In genomic region chr1:154154053-154154452, GRCh38 we compare ENCODE assay signal across 16 cellular contexts. TPM values are rescaled to one million over a fixed set of nuclear protein-coding genes. Genes with fewer than 3 reads are reported as not detected.
A peak's percentile ranks its signal among the peaks of the same experiment; 100 is the strongest.
DNase-seq lines count a peak whose midpoint lies in the region; ATAC-seq, FAIRE-seq and TF ChIP-seq lines count a peak whose summit lies in the region.
"Had no signal": no experiment of that assay in that cellular context is flagged by ENCODE, and none has a peak within 500 bp of the region (broad histone marks: within the 10 kb centered on the region; RNA-seq: fewer than 3 reads in every experiment).

No MANE protein-coding gene starts in this region.

- intact Hi-C loops in activated naive CD4-positive, alpha-beta T cell treated with anti-CD3 and anti-CD28 coated beads for 36 hours (cut with micrococcal nuclease) = loop anchor here (10.0 kb wide), 2 partner anchors 479 to 619 kb away; partner anchors contain the start of genes ILF2, NPR1 and S100A6
- intact Hi-C loops in K562 (cut with micrococcal nuclease) = no loop called here

- ATAC-seq in K562 (no peak), HG03045 (IDR thresholded peaks at IDR 0.05; ENCODE audit: unreplicated experiment) (no peak)

- CTCF ChIA-PET in activated naive CD4-positive, alpha-beta T cell treated with anti-CD3 and anti-CD28 coated beads for 36 hours (lab: Charles Lee) = interaction anchor here (0.6 kb wide), 1 partner anchor 16 kb away, joined by 4 read pairs; no protein-coding TSS in a partner anchor
- CTCF ChIA-PET in activated naive CD4-positive, alpha-beta T cell treated with anti-CD3 and anti-CD28 coated beads, Interleukin-2, amount 10 ng/mL, durations not matched to agents 7 days and 5 days (lab: Charles Lee) = no interaction called here
- CTCF ChIA-PET in K562 (lab: Yijun Ruan, JAX; ENCODE audit: low intra/inter-chr PET ratio) = no interaction called here

- in situ Hi-C loops in K562 (cut with MboI) = no loop called here

- no peak for FAIRE-seq in K562 (lab: Jason Lieb, UNC)
- FAIRE-seq: keratinocyte had no signal

- POLR2A ChIA-PET in K562 (lab: Yijun Ruan, JAX) = interaction anchor here (0.5 kb wide), 1 partner anchor 118 kb away, joined by 3 read pairs; no protein-coding TSS in a partner anchor

- TF ChIP-seq POLR2A in K562 (conservative IDR thresholded peaks at IDR 0.05) (no peak), tibial nerve (IDR thresholded peaks at IDR 0.05) (no peak)

- H3K9me3 ChIP-seq in K562 (replicated peaks; ENCODE audit: control insufficient read depth, insufficient read depth, low read depth, low read length) (0 out of 2 replicates have a peak, but pooled peaks cover under 1% of the 10 kb centered on the region), muscle layer of duodenum (ENCODE audit: control insufficient read depth in 1 of 2, low read length in 2 of 2) (no peaks in the 10 kb centered on the region), tibial nerve (no peaks in the 10 kb centered on the region)

- H3K27ac ChIP-seq in K562 (ENCODE audit: extremely low read depth, low read depth, low read length) (no peak overlapping the region), muscle layer of duodenum (ENCODE audit: low read length) (peak overlapping the region; percentile 62), tibial nerve (peak overlapping the region; percentile 53 to 90 (median 71))
- H3K27ac ChIP-seq: KMS-11 had no signal

- no peaks in the 10 kb centered on the region for H3K27me3 Mint-ChIP-seq in activated naive CD4-positive, alpha-beta T cell treated with anti-CD3 and anti-CD28 coated beads for 36 hours (ENCODE audit: low read depth)
- no peaks in the 10 kb centered on the region for H3K27me3 Mint-ChIP-seq in activated naive CD4-positive, alpha-beta T cell treated with anti-CD3 and anti-CD28 coated beads, Interleukin-2, amount 10 ng/mL, durations not matched to agents 7 days and 5 days

- no peak overlapping the region for H3K9ac ChIP-seq in K562 (ENCODE audit: insufficient read depth in 1 of 2, low read depth in 2 of 2, low read length in 2 of 2)
- H3K9ac ChIP-seq: KMS-11 had no signal

- H3K27me3 ChIP-seq in K562 (ENCODE audit: control insufficient read depth in 2 of 2, insufficient read depth in 2 of 2, low read length in 2 of 2) (no peaks in the 10 kb centered on the region), muscle layer of duodenum (ENCODE audit: low read depth, low read length) (no peaks in the 10 kb centered on the region), tibial nerve (no peaks in the 10 kb centered on the region)

- no peak for DNase-seq in activated naive CD4-positive, alpha-beta T cell treated with anti-CD3 and anti-CD28 coated beads for 36 hours
- DNase-seq in activated naive CD4-positive, alpha-beta T cell treated with anti-CD3 and anti-CD28 coated beads, Interleukin-2, amount 10 ng/mL, durations not matched to agents 7 days and 5 days = no peak
- DNase-seq in K562 (ENCODE audit: extremely low read depth in 1 of 4, low spot score in 3 of 4) (no peak), tibial nerve (ENCODE audit: low spot score in 2 of 2) (no peak), GOT3 (lab: John Stamatoyannopoulos, UW) (no peak)
- no peak for DNase-seq in effector CD4-positive, alpha-beta T cell
- DNase-seq: DND-41, NCI-H1436 treated with DMSO at 0.1 percent for 48 hours, NCI-H69, T1000 had no signal

- H3K4me3 ChIP-seq in K562 = no peak overlapping the region
- H3K4me3 ChIP-seq in muscle layer of duodenum (ENCODE audit: low read depth in 1 of 2, low read length in 2 of 2) = no peak overlapping the region
- no peak overlapping the region for H3K4me3 ChIP-seq in tibial nerve
- H3K4me3 ChIP-seq: skin epidermis had no signal

- no peak for TF ChIP-seq RAD21 in K562 (CRISPR knock-in tag; conservative IDR thresholded peaks at IDR 0.05 in 1 of 2, IDR thresholded peaks at IDR 0.05 in 1 of 2)

- TF ChIP-seq EP300 in K562 (IDR thresholded peaks at IDR 0.05; ENCODE audit: low read length) (no peak), tibial nerve (IDR thresholded peaks at IDR 0.05) (no peak)

- 84% methylated on average over 6 of the region's 6 CpGs for WGBS in K562 (ENCODE audit: insufficient coverage, low coverage, missing lambda C conversion rate)
- 91 to 97% methylated on average over 6 of the region's 6 CpGs for WGBS in tibial nerve, 2 donors

- no peaks in the 10 kb centered on the region for H3K9me1 ChIP-seq in K562 (ENCODE audit: control insufficient read depth, insufficient read depth, low read length)

- no peak overlapping the region for H3K4me3 Mint-ChIP-seq in activated naive CD4-positive, alpha-beta T cell treated with anti-CD3 and anti-CD28 coated beads for 36 hours
- H3K4me3 Mint-ChIP-seq in activated naive CD4-positive, alpha-beta T cell treated with anti-CD3 and anti-CD28 coated beads, Interleukin-2, amount 10 ng/mL, durations not matched to agents 7 days and 5 days = no peak overlapping the region

- peaks cover 39% of the 10 kb centered on the region for H3K36me3 ChIP-seq in K562 (ENCODE audit: control insufficient read depth, insufficient read depth, low read length)
- peaks cover 7 to 16% of the 10 kb centered on the region in 2 donors for H3K36me3 ChIP-seq in muscle layer of duodenum (ENCODE audit: control insufficient read depth in 1 of 2, insufficient read depth in 2 of 2, low read length in 2 of 2)
- peaks cover 0 to 8% (median 0%) of the 10 kb centered on the region in 3 donors for H3K36me3 ChIP-seq in tibial nerve

- H3K27ac Mint-ChIP-seq in activated naive CD4-positive, alpha-beta T cell treated with anti-CD3 and anti-CD28 coated beads for 36 hours = peak overlapping the region; percentile 82
- H3K27ac Mint-ChIP-seq in activated naive CD4-positive, alpha-beta T cell treated with anti-CD3 and anti-CD28 coated beads, Interleukin-2, amount 10 ng/mL, durations not matched to agents 7 days and 5 days = no peak overlapping the region

- peaks cover 55% of the 10 kb centered on the region for H3K4me1 Mint-ChIP-seq in activated naive CD4-positive, alpha-beta T cell treated with anti-CD3 and anti-CD28 coated beads for 36 hours (ENCODE audit: low read depth)
- H3K4me1 Mint-ChIP-seq in activated naive CD4-positive, alpha-beta T cell treated with anti-CD3 and anti-CD28 coated beads, Interleukin-2, amount 10 ng/mL, durations not matched to agents 7 days and 5 days = peaks cover 53% of the 10 kb centered on the region

- no TSS peak for BruUV-seq in K562 (replicated peaks; lab: Mats Ljungman, UMichigan)

- H3K9me3 Mint-ChIP-seq in activated naive CD4-positive, alpha-beta T cell treated with anti-CD3 and anti-CD28 coated beads for 36 hours = no peaks in the 10 kb centered on the region
- no peaks in the 10 kb centered on the region for H3K9me3 Mint-ChIP-seq in activated naive CD4-positive, alpha-beta T cell treated with anti-CD3 and anti-CD28 coated beads, Interleukin-2, amount 10 ng/mL, durations not matched to agents 7 days and 5 days

- no peak for TF ChIP-seq CTCF in K562 (IDR thresholded peaks at IDR 0.05 in 2 of 3, conservative IDR thresholded peaks at IDR 0.05 in 1 of 3; ENCODE audit: insufficient read depth in 2 of 3, low read depth in 1 of 3, low read length in 3 of 3)
- TF ChIP-seq CTCF in tibial nerve (IDR thresholded peaks at IDR 0.05) = no peak

- peaks cover 5% of the 10 kb centered on the region; the same call in 1 of the 3 replicates for H3K79me2 ChIP-seq in K562 (ENCODE audit: control insufficient read depth, insufficient read depth, low read length)

- no peaks in the 10 kb centered on the region for H4K20me1 ChIP-seq in K562 (replicated peaks; ENCODE audit: control insufficient read depth, insufficient read depth, low read length)

- H3K4me2 ChIP-seq in K562 (ENCODE audit: insufficient read depth, low read length) = no peak overlapping the region
- H3K4me2 ChIP-seq: KMS-11 had no signal

- no peak overlapping the region for H2AFZ ChIP-seq in K562 (ENCODE audit: low read depth, low read length)

- H3K4me1 ChIP-seq in K562 (replicated peaks in 1 of 2; ENCODE audit: control insufficient read depth in 2 of 2, insufficient read depth in 2 of 2, low read length in 2 of 2) = peaks cover 23 to 38% of the 10 kb centered on the region in 2 experiments
- H3K4me1 ChIP-seq in muscle layer of duodenum (ENCODE audit: control insufficient read depth in 1 of 2, insufficient read depth in 2 of 2, low read length in 2 of 2) = peaks cover 0 to 12% of the 10 kb centered on the region in 2 donors
- peaks cover 0 to 59% (median 37%) of the 10 kb centered on the region in 4 donors for H3K4me1 ChIP-seq in tibial nerve

- H3K36me3 Mint-ChIP-seq in activated naive CD4-positive, alpha-beta T cell treated with anti-CD3 and anti-CD28 coated beads for 36 hours (ENCODE audit: low read depth) = peaks cover 30% of the 10 kb centered on the region
- peaks cover 57% of the 10 kb centered on the region for H3K36me3 Mint-ChIP-seq in activated naive CD4-positive, alpha-beta T cell treated with anti-CD3 and anti-CD28 coated beads, Interleukin-2, amount 10 ng/mL, durations not matched to agents 7 days and 5 days

RNA-seq across cellular contexts. Expression of gene NUP210L, which starts 0.8 kb away (rescaled TPM):
- under 1 TPM; 0.02 to 0.05 TPM for total RNA-seq in activated naive CD4-positive, alpha-beta T cell treated with anti-CD3 and anti-CD28 coated beads for 36 hours
- 0.07 TPM in 1 of 2 replicates, not detected in the other for total RNA-seq in K562 (2011; cell fraction: chromatin; rRNA removed; ENCODE audit: low replicate concordance)
- total RNA-seq in K562 (2011; cell fraction: nucleolus; rRNA removed) = under 0.01 TPM in 1 of 2 replicates, not detected in the other
- 0.15 TPM in 1 of 2 replicates, not detected in the other for total RNA-seq in K562 (2011; cell fraction: nucleoplasm; rRNA removed)
- total RNA-seq in K562 (2014; rRNA removed) (not detected in 2 replicates), K562 (2014; rRNA removed; fragmentation: Illumina TruSeq; extraction: Trizol) (0.04 TPM in 1 of 2 replicates, not detected in the other), K562 (2015; rRNA removed; fragmentation: Illumina TruSeq; extraction: Trizol) (0.04 TPM in 1 of 2 replicates, not detected in the other), K562 (2021) (not detected in 2 replicates), tibial nerve (under 1 TPM in 3 of 4 donors, not detected in 1; under 0.01 to 0.30 (median 0.21) TPM)
- polyA plus RNA-seq in K562 (2011; rRNA removed) (0.01 TPM in 1 of 2 replicates, not detected in the other), K562 (2014; fragmentation: Illumina TruSeq; extraction: Trizol) (not detected in 2 replicates), K562 (2014; fragmentation: Nextera tagmentation; extraction: Ambion mirVana) (not detected), K562 (2014; rRNA removed) (0.01 TPM in 1 of 2 replicates, not detected in the other)
- 0.01 TPM in 1 of 2 replicates, not detected in the other for polyA plus RNA-seq in K562 (2011; cell fraction: cytosol; rRNA removed)
- 0.01 TPM in 1 of 2 replicates, not detected in the other for polyA plus RNA-seq in K562 (2011; cell fraction: nucleus; rRNA removed)
- 0.03 TPM in 1 of 2 replicates, not detected in the other for polyA plus RNA-seq in K562 (2012)
- polyA minus RNA-seq in K562 (2011; rRNA and poly(A)+ RNA removed) = 0.03 and 0.07 TPM in 2 replicates
- polyA minus RNA-seq in K562 (2011; cell fraction: cytosol; rRNA and poly(A)+ RNA removed) = not detected in 2 replicates
- polyA minus RNA-seq in K562 (2011; cell fraction: nucleus; rRNA and poly(A)+ RNA removed) = not detected in 2 replicates

RNA-seq across cellular contexts. Expression of gene TPM3, which starts 37.8 kb away (rescaled TPM):
- total RNA-seq in activated naive CD4-positive, alpha-beta T cell treated with anti-CD3 and anti-CD28 coated beads for 36 hours = 100 to 1,000 TPM; 587 to 611 TPM
- 94.6 and 152 TPM in 2 replicates for total RNA-seq in K562 (2011; cell fraction: chromatin; rRNA removed; ENCODE audit: low replicate concordance)
- total RNA-seq in K562 (2011; cell fraction: nucleolus; rRNA removed) = 60.4 and 81.0 TPM in 2 replicates
- total RNA-seq in K562 (2011; cell fraction: nucleoplasm; rRNA removed) = 113 and 173 TPM in 2 replicates
- total RNA-seq in K562 (2014; rRNA removed) = 344 and 399 TPM in 2 replicates
- total RNA-seq in K562 (2014; rRNA removed; fragmentation: Illumina TruSeq; extraction: Trizol) = 350 and 402 TPM in 2 replicates
- 400 and 421 TPM in 2 replicates for total RNA-seq in K562 (2015; rRNA removed; fragmentation: Illumina TruSeq; extraction: Trizol)
- total RNA-seq in K562 (2021) = 500 and 507 TPM in 2 replicates
- polyA plus RNA-seq in K562 (2011; rRNA removed) = 423 and 536 TPM in 2 replicates
- polyA plus RNA-seq in K562 (2011; cell fraction: cytosol; rRNA removed) = 181 and 303 TPM in 2 replicates
- 147 and 198 TPM in 2 replicates for polyA plus RNA-seq in K562 (2011; cell fraction: nucleus; rRNA removed)
- 390 and 526 TPM in 2 replicates for polyA plus RNA-seq in K562 (2012)
- 488 and 545 TPM in 2 replicates for polyA plus RNA-seq in K562 (2014; fragmentation: Illumina TruSeq; extraction: Trizol)
- polyA plus RNA-seq in K562 (2014; fragmentation: Nextera tagmentation; extraction: Ambion mirVana) = 100 to 1,000 TPM; 202 to 241 TPM
- 496 and 604 TPM in 2 replicates for polyA plus RNA-seq in K562 (2014; rRNA removed)
- polyA minus RNA-seq in K562 (2011; rRNA and poly(A)+ RNA removed) = 256 and 293 TPM in 2 replicates
- 99.9 and 136 TPM in 2 replicates for polyA minus RNA-seq in K562 (2011; cell fraction: cytosol; rRNA and poly(A)+ RNA removed)
- polyA minus RNA-seq in K562 (2011; cell fraction: nucleus; rRNA and poly(A)+ RNA removed) = 42.7 and 79.9 TPM in 2 replicates
- 100 to 1,000 TPM; 170 to 251 (median 222) TPM for total RNA-seq in tibial nerve

RNA-seq across cellular contexts. Expression of gene CFAP141, which starts 52.1 kb away (rescaled TPM):
- total RNA-seq in activated naive CD4-positive, alpha-beta T cell treated with anti-CD3 and anti-CD28 coated beads for 36 hours = not detected
- not detected in 2 replicates for total RNA-seq in K562 (2011; cell fraction: chromatin; rRNA removed; ENCODE audit: low replicate concordance)
- total RNA-seq in K562 (2011; cell fraction: nucleolus; rRNA removed) = not detected in 2 replicates
- total RNA-seq in K562 (2011; cell fraction: nucleoplasm; rRNA removed) = not detected in 2 replicates
- total RNA-seq in K562 (2014; rRNA removed) (not detected in 2 replicates), K562 (2014; rRNA removed; fragmentation: Illumina TruSeq; extraction: Trizol) (not detected in 2 replicates), K562 (2015; rRNA removed; fragmentation: Illumina TruSeq; extraction: Trizol) (not detected in 2 replicates), K562 (2021) (not detected in 2 replicates), tibial nerve (not detected)
- polyA plus RNA-seq in K562 (2011; rRNA removed) (not detected in 2 replicates), K562 (2014; fragmentation: Illumina TruSeq; extraction: Trizol) (not detected in 2 replicates), K562 (2014; fragmentation: Nextera tagmentation; extraction: Ambion mirVana) (not detected), K562 (2014; rRNA removed) (not detected in 2 replicates)
- polyA plus RNA-seq in K562 (2011; cell fraction: cytosol; rRNA removed) = not detected in 2 replicates
- polyA plus RNA-seq in K562 (2011; cell fraction: nucleus; rRNA removed) = not detected in 2 replicates
- polyA plus RNA-seq in K562 (2012) = not detected in 2 replicates
- polyA minus RNA-seq in K562 (2011; rRNA and poly(A)+ RNA removed) = not detected in 2 replicates
- not detected in 2 replicates for polyA minus RNA-seq in K562 (2011; cell fraction: cytosol; rRNA and poly(A)+ RNA removed)
- not detected in 2 replicates for polyA minus RNA-seq in K562 (2011; cell fraction: nucleus; rRNA and poly(A)+ RNA removed)
- polyA plus RNA-seq: keratinocyte, neural cell had no signal
